ENCODE assay signal across 17 cellular contexts in genomic region chr7:84113286-84113685, GRCh38.
DNase-seq lines count a peak whose midpoint lies in the region; ATAC-seq and TF ChIP-seq lines count a peak whose summit lies in the region.
"Had no signal": no experiment of that assay in that cellular context is flagged by ENCODE, and none has a peak within 500 bp of the region (broad histone marks: within the 10 kb centered on the region; RNA-seq: fewer than 3 reads in every experiment).

No MANE protein-coding gene starts in this region.

- no peaks in the 10 kb centered on the region for H3K9me3 Mint-ChIP-seq in endodermal cell
- H3K9me3 Mint-ChIP-seq: naive B cell; stimulated activated naive CD8-positive, alpha-beta T cell treated with anti-CD3 and anti-CD28 coated beads, Interleukin-15, amount 100 ng/mL, for 72 hours had no signal

- ATAC-seq in heart right ventricle: peak in 5 of 8 donors; percentile 16 to 64 (median 44)
- ATAC-seq: stimulated activated naive CD8-positive, alpha-beta T cell treated with anti-CD3 and anti-CD28 coated beads, Interleukin-15, amount 100 ng/mL, for 72 hours had no signal

- peaks cover 0 to 38% (median 27%) of the 10 kb centered on the region in 9 donors for H3K4me1 ChIP-seq in heart right ventricle
- H3K4me1 ChIP-seq in right atrium auricular region: peaks cover 0 to 28% of the 10 kb centered on the region in 2 donors
- H3K4me1 ChIP-seq in endodermal cell (ENCODE audit: control insufficient read depth, insufficient read depth, low read length): peaks cover 28% of the 10 kb centered on the region
- peaks cover 22% of the 10 kb centered on the region for H3K4me1 ChIP-seq in mesodermal cell (ENCODE audit: control insufficient read depth, insufficient read depth, low read length, poor library complexity, severe bottlenecking)

- H3K36me3 Mint-ChIP-seq in endodermal cell (ENCODE audit: low read depth): peaks cover 13% of the 10 kb centered on the region
- H3K36me3 Mint-ChIP-seq: activated naive CD8-positive, alpha-beta T cell; naive B cell had no signal

- H3K27me3 Mint-ChIP-seq in endodermal cell (ENCODE audit: insufficient read depth): no peaks in the 10 kb centered on the region
- H3K27me3 Mint-ChIP-seq: activated naive CD8-positive, alpha-beta T cell; naive B cell; stimulated activated naive CD8-positive, alpha-beta T cell treated with anti-CD3 and anti-CD28 coated beads, Interleukin-15, amount 100 ng/mL, for 72 hours had no signal

- H3K9me3 ChIP-seq in heart right ventricle (no peaks in the 10 kb centered on the region), right atrium auricular region (no peaks in the 10 kb centered on the region), endodermal cell (ENCODE audit: control insufficient read depth, low read length) (no peaks in the 10 kb centered on the region), mesodermal cell (ENCODE audit: control insufficient read depth, low read length) (no peaks in the 10 kb centered on the region)

- no peak for TF ChIP-seq CTCF in heart right ventricle (IDR thresholded peaks at IDR 0.05)
- TF ChIP-seq CTCF in right atrium auricular region (IDR thresholded peaks at IDR 0.05): no peak
- no peak for TF ChIP-seq CTCF in endodermal cell (conservative IDR thresholded peaks at IDR 0.05)

- H3K36me3 ChIP-seq in heart right ventricle (no peaks in the 10 kb centered on the region), right atrium auricular region (no peaks in the 10 kb centered on the region), endodermal cell (ENCODE audit: control insufficient read depth, insufficient read depth, low read length) (peaks cover 6% of the 10 kb centered on the region), mesodermal cell (ENCODE audit: control insufficient read depth, insufficient read depth, low read length) (no peaks in the 10 kb centered on the region)

- H3K27me3 ChIP-seq in heart right ventricle (no peaks in the 10 kb centered on the region), right atrium auricular region (no peaks in the 10 kb centered on the region), endodermal cell (ENCODE audit: control insufficient read depth, insufficient read depth, low read length, poor library complexity, severe bottlenecking) (no peaks in the 10 kb centered on the region)

- WGBS in heart right ventricle, 2 donors: 24 to 30% methylated on average over 2 of the region's 2 CpGs
- 96 to 100% methylated on average over 1 to 2 of the region's 2 CpGs for WGBS in endodermal cell (ENCODE audit: insufficient coverage in 1 of 2, insufficient read length in 1 of 2), 2 experiments
- 80% methylated on average over 1 of the region's 2 CpGs; no CpG with 5 or more reads in 1 of the 2 experiments for WGBS in mesodermal cell (ENCODE audit: insufficient coverage in 2 of 2), 2 experiments

- peak overlapping the region; percentile 23 for H3K27ac Mint-ChIP-seq in endodermal cell
- H3K27ac Mint-ChIP-seq: activated naive CD8-positive, alpha-beta T cell; stimulated activated naive CD8-positive, alpha-beta T cell treated with anti-CD3 and anti-CD28 coated beads, Interleukin-15, amount 100 ng/mL, for 72 hours had no signal

- H3K9ac ChIP-seq in endodermal cell (ENCODE audit: extremely low read depth, low read length, poor library complexity, severe bottlenecking): no peak overlapping the region

- peaks cover 56% of the 10 kb centered on the region for H3K4me1 Mint-ChIP-seq in endodermal cell
- H3K4me1 Mint-ChIP-seq: naive B cell; stimulated activated naive CD8-positive, alpha-beta T cell treated with anti-CD3 and anti-CD28 coated beads, Interleukin-15, amount 100 ng/mL, for 72 hours had no signal

- peak overlapping the region in 3 of 10 donors; percentile 31 to 45 (median 43) for H3K27ac ChIP-seq in heart right ventricle
- H3K27ac ChIP-seq in right atrium auricular region: peak overlapping the region in 1 of 2 donors; percentile 55
- H3K27ac ChIP-seq in endodermal cell (ENCODE audit: low read depth, low read length): no peak overlapping the region
- peak overlapping the region; percentile 7 for H3K27ac ChIP-seq in mesodermal cell (ENCODE audit: low read depth, low read length, severe bottlenecking)
- H3K27ac ChIP-seq: coronary artery had no signal

- no peak overlapping the region for H3K4me3 Mint-ChIP-seq in endodermal cell
- H3K4me3 Mint-ChIP-seq: activated naive CD8-positive, alpha-beta T cell; stimulated activated naive CD8-positive, alpha-beta T cell treated with anti-CD3 and anti-CD28 coated beads, Interleukin-15, amount 100 ng/mL, for 72 hours had no signal

- DNase-seq in heart right ventricle (no peak), right atrium auricular region (ENCODE audit: low spot score) (no peak), endodermal cell (no peak), NCI-H128 (lab: John Stamatoyannopoulos, UW; ENCODE audit: unreplicated experiment) (no peak), SKM-1 (lab: John Stamatoyannopoulos, UW; ENCODE audit: unreplicated experiment) (no peak), inferior parietal cortex (ENCODE audit: extremely low spot score) (no peak)
- DNase-seq in effector CD8-positive, alpha-beta T cell (lab: John Stamatoyannopoulos, UW): no peak
- DNase-seq: activated CD4-positive, CD25-positive, alpha-beta regulatory T cell; activated CD8-positive, alpha-beta memory T cell treated with anti-CD3 and anti-CD28 coated beads, Interleukin-2, amount 50 U/mL, for 4 hours; GF-D8; islet precursor cell; naive B cell; NCI-H510A; stimulated activated naive CD8-positive, alpha-beta T cell treated with anti-CD3 and anti-CD28 coated beads, Interleukin-15, amount 100 ng/mL, for 72 hours had no signal

- intact Hi-C loops in heart right ventricle (cut with DNase I): no loop called here

- H3K4me3 ChIP-seq in heart right ventricle (no peak overlapping the region), right atrium auricular region (no peak overlapping the region), endodermal cell (ENCODE audit: low read length) (no peak overlapping the region), mesodermal cell (ENCODE audit: extremely low read depth, insufficient read depth, low read length, poor library complexity, severe bottlenecking) (no peak overlapping the region)
- H3K4me3 ChIP-seq: coronary artery had no signal
